In genomic region chr2:96809216-96809882, GRCh38 we compare ENCODE assay signal across 15 cellular contexts. TPM values are rescaled to one million over a fixed set of nuclear protein-coding genes. Genes with fewer than 3 reads are reported as not detected.
DNase-seq lines count a peak whose midpoint lies in the region; ATAC-seq, FAIRE-seq and TF ChIP-seq lines count a peak whose summit lies in the region.
"Had no signal": no experiment of that assay in that cellular context is flagged by ENCODE, and none has a peak within 500 bp of the region (broad histone marks: within the 10 kb centered on the region; RNA-seq: fewer than 3 reads in every experiment).

No MANE protein-coding gene starts in this region.

- TF ChIP-seq POLR2A in K562 (conservative IDR thresholded peaks at IDR 0.05) = no peak

- peaks cover 31% of the 10 kb centered on the region for H3K4me1 ChIP-seq in CD4-positive, alpha-beta memory T cell (ENCODE audit: insufficient read depth, low read length)
- peaks cover 10 to 20% of the 10 kb centered on the region in 2 experiments; a peak in 4 of 5 replicates for H3K4me1 ChIP-seq in K562 (replicated peaks in 1 of 2; ENCODE audit: control insufficient read depth in 2 of 2, insufficient read depth in 2 of 2, low read length in 2 of 2)
- H3K4me1 ChIP-seq in naive thymus-derived CD4-positive, alpha-beta T cell (ENCODE audit: control insufficient read depth in 2 of 2, insufficient read depth in 2 of 2, low read length in 2 of 2) = peaks cover 13 to 21% of the 10 kb centered on the region in 2 donors

- DNase-seq in activated CD8-positive, alpha-beta T cell treated with anti-CD3 and anti-CD28 coated beads for 36 hours = no peak
- DNase-seq in activated CD8-positive, alpha-beta T cell treated with anti-CD3 and anti-CD28 coated beads, Interleukin-2, amount 10 ng/mL, durations not matched to agents 7 days and 5 days = no peak
- DNase-seq in CD4-positive, alpha-beta memory T cell = no peak
- DNase-seq in K562 (ENCODE audit: extremely low read depth in 1 of 4, low spot score in 3 of 4) (no peak), H7 (no peak)
- DNase-seq in naive thymus-derived CD4-positive, alpha-beta T cell = no peak
- DNase-seq: KBM-7, NCI-H1092, NCI-H2107, NCI-H226, NCI-H526 had no signal

- peaks cover 5% of the 10 kb centered on the region for H3K9me1 ChIP-seq in K562 (ENCODE audit: control insufficient read depth, insufficient read depth, low read length)

- in situ Hi-C loops in K562 (cut with MboI) = no loop called here

- no peak overlapping the region for H3K27ac ChIP-seq in CD4-positive, alpha-beta memory T cell (ENCODE audit: low read depth, low read length)
- H3K27ac ChIP-seq in K562 (ENCODE audit: extremely low read depth, low read depth, low read length) = no peak overlapping the region
- H3K27ac ChIP-seq in naive thymus-derived CD4-positive, alpha-beta T cell (ENCODE audit: low read depth, low read length) = no peak overlapping the region

- no peaks in the 10 kb centered on the region for H3K27me3 ChIP-seq in CD4-positive, alpha-beta memory T cell (ENCODE audit: insufficient read depth, low read length)
- H3K27me3 ChIP-seq in K562 (ENCODE audit: control insufficient read depth in 2 of 2, insufficient read depth in 2 of 2, low read length in 2 of 2) (no peaks in the 10 kb centered on the region), H7 (ENCODE audit: control insufficient read depth, insufficient read depth, low read length) (no peaks in the 10 kb centered on the region)
- H3K27me3 ChIP-seq in naive thymus-derived CD4-positive, alpha-beta T cell (ENCODE audit: control insufficient read depth in 2 of 2, insufficient read depth in 2 of 2, low read length in 2 of 2) = no peaks in the 10 kb centered on the region

- H3K36me3 ChIP-seq in CD4-positive, alpha-beta memory T cell (ENCODE audit: insufficient read depth, low read length) = peaks cover 5% of the 10 kb centered on the region
- H3K36me3 ChIP-seq in K562 (ENCODE audit: control insufficient read depth, insufficient read depth, low read length) (no peaks in the 10 kb centered on the region), H7 (replicated peaks; ENCODE audit: control insufficient read depth, insufficient read depth, low read length) (peaks cover 2% of the 10 kb centered on the region; the same call in 1 of the 2 replicates)
- H3K36me3 ChIP-seq in naive thymus-derived CD4-positive, alpha-beta T cell (ENCODE audit: control insufficient read depth in 2 of 3, insufficient read depth in 3 of 3, low read length in 3 of 3) = peaks cover 0 to 9% (median 0%) of the 10 kb centered on the region in 3 experiments

- BruUV-seq in K562 (replicated peaks; lab: Mats Ljungman, UMichigan) = no TSS peak

- no peaks in the 10 kb centered on the region for H3K9me3 ChIP-seq in CD4-positive, alpha-beta memory T cell (ENCODE audit: control insufficient read depth in 1 of 2, low read length in 2 of 2)
- no peaks in the 10 kb centered on the region for H3K9me3 ChIP-seq in K562 (replicated peaks; ENCODE audit: control insufficient read depth, insufficient read depth, low read depth, low read length)
- no peaks in the 10 kb centered on the region for H3K9me3 ChIP-seq in naive thymus-derived CD4-positive, alpha-beta T cell (ENCODE audit: control insufficient read depth in 2 of 3, low read length in 3 of 3)

- CTCF ChIA-PET in activated CD8-positive, alpha-beta T cell treated with anti-CD3 and anti-CD28 coated beads for 36 hours (lab: Charles Lee) = interaction anchor here (1.0 to 1.2 kb wide), 2 partner anchors 31 to 48 kb away, joined by 3 to 4 read pairs; partner anchors contain the start of gene ANKRD39
- CTCF ChIA-PET in activated CD8-positive, alpha-beta T cell treated with anti-CD3 and anti-CD28 coated beads, Interleukin-2, amount 10 ng/mL, durations not matched to agents 7 days and 5 days (lab: Charles Lee) = interaction anchor here (1.4 to 1.5 kb wide), 2 partner anchors 11 to 46 kb away, joined by 3 to 4 read pairs; no protein-coding TSS in a partner anchor
- CTCF ChIA-PET in CD4-positive, alpha-beta memory T cell (lab: Charles Lee; ENCODE audit: partially characterized antibody) = interaction anchor here (1.0 to 1.7 kb wide), 3 partner anchors 9 to 49 kb away, joined by 3 to 4 read pairs (median 3); partner anchors contain the start of gene ANKRD39
- CTCF ChIA-PET in K562 (lab: Yijun Ruan, JAX; ENCODE audit: low intra/inter-chr PET ratio) = no interaction called here
- CTCF ChIA-PET in naive thymus-derived CD4-positive, alpha-beta T cell (lab: Charles Lee) = no interaction called here

- H3K9me3 Mint-ChIP-seq in activated CD8-positive, alpha-beta T cell treated with anti-CD3 and anti-CD28 coated beads for 36 hours = no peaks in the 10 kb centered on the region
- no peaks in the 10 kb centered on the region for H3K9me3 Mint-ChIP-seq in activated CD8-positive, alpha-beta T cell treated with anti-CD3 and anti-CD28 coated beads, Interleukin-2, amount 10 ng/mL, durations not matched to agents 7 days and 5 days (ENCODE audit: insufficient read depth)
- peaks cover 0 to 5% (median 0%) of the 10 kb centered on the region in 8 donors for H3K9me3 Mint-ChIP-seq in CD4-positive, alpha-beta memory T cell
- peaks cover 0 to 6% (median 0%) of the 10 kb centered on the region in 11 donors for H3K9me3 Mint-ChIP-seq in naive thymus-derived CD4-positive, alpha-beta T cell

- no peak for FAIRE-seq in K562 (lab: Jason Lieb, UNC)
- FAIRE-seq: GM12878 had no signal

- intact Hi-C loops in activated CD8-positive, alpha-beta T cell treated with anti-CD3 and anti-CD28 coated beads for 36 hours (cut with micrococcal nuclease) = no loop called here
- intact Hi-C loops in CD4-positive, alpha-beta memory T cell (cut with micrococcal nuclease) = loop anchor here (10.0 kb wide), 1 partner anchor 405 kb away; no protein-coding TSS in a partner anchor
- intact Hi-C loops in K562 (cut with micrococcal nuclease) = loop anchor here (10.0 kb wide), 1 partner anchor 255 kb away; no protein-coding TSS in a partner anchor
- intact Hi-C loops in naive thymus-derived CD4-positive, alpha-beta T cell (cut with micrococcal nuclease) = loop anchor here in 1 of 2 donors (10.0 kb wide), 1 partner anchor 205 kb away; no protein-coding TSS in a partner anchor

- 82% methylated on average over 12 of the region's 13 CpGs for WGBS in K562 (ENCODE audit: insufficient coverage, low coverage, missing lambda C conversion rate)

- TF ChIP-seq CTCF in activated CD8-positive, alpha-beta T cell treated with anti-CD3 and anti-CD28 coated beads for 36 hours (IDR thresholded peaks at IDR 0.05) = no peak
- no peak for TF ChIP-seq CTCF in K562 (IDR thresholded peaks at IDR 0.05 in 2 of 3, conservative IDR thresholded peaks at IDR 0.05 in 1 of 3; ENCODE audit: insufficient read depth in 2 of 3, low read depth in 1 of 3, low read length in 3 of 3)

- no peak overlapping the region for H3K4me3 ChIP-seq in CD4-positive, alpha-beta memory T cell (ENCODE audit: low read length in 2 of 2)
- H3K4me3 ChIP-seq in K562 (no peak overlapping the region), H7 (ENCODE audit: insufficient read depth, low read depth, low read length) (no peak overlapping the region)
- H3K4me3 ChIP-seq in naive thymus-derived CD4-positive, alpha-beta T cell (ENCODE audit: low read length) = no peak overlapping the region
- H3K4me3 ChIP-seq: GM12878 had no signal

- H2AFZ ChIP-seq in K562 (ENCODE audit: low read depth, low read length) = no peak overlapping the region

- peak overlapping the region; percentile 10 for H3K27ac Mint-ChIP-seq in activated CD8-positive, alpha-beta T cell treated with anti-CD3 and anti-CD28 coated beads for 36 hours
- no peak overlapping the region for H3K27ac Mint-ChIP-seq in activated CD8-positive, alpha-beta T cell treated with anti-CD3 and anti-CD28 coated beads, Interleukin-2, amount 10 ng/mL, durations not matched to agents 7 days and 5 days
- peak overlapping the region; percentile 22 to 86 (median 46) for H3K27ac Mint-ChIP-seq in CD4-positive, alpha-beta memory T cell
- H3K27ac Mint-ChIP-seq in naive thymus-derived CD4-positive, alpha-beta T cell = peak overlapping the region in 6 of 9 donors; percentile 18 to 98 (median 78)

- no peak overlapping the region for H3K4me2 ChIP-seq in K562 (ENCODE audit: insufficient read depth, low read length)

- no peak overlapping the region for H3K4me3 Mint-ChIP-seq in activated CD8-positive, alpha-beta T cell treated with anti-CD3 and anti-CD28 coated beads for 36 hours
- H3K4me3 Mint-ChIP-seq in activated CD8-positive, alpha-beta T cell treated with anti-CD3 and anti-CD28 coated beads, Interleukin-2, amount 10 ng/mL, durations not matched to agents 7 days and 5 days = no peak overlapping the region
- H3K4me3 Mint-ChIP-seq in CD4-positive, alpha-beta memory T cell = peak overlapping the region in 2 of 8 donors; percentile 41 to 43
- H3K4me3 Mint-ChIP-seq in naive thymus-derived CD4-positive, alpha-beta T cell = peak overlapping the region in 1 of 10 donors; percentile 10

- ATAC-seq in activated CD8-positive, alpha-beta T cell treated with anti-CD3 and anti-CD28 coated beads for 36 hours = no peak
- no peak for ATAC-seq in activated CD8-positive, alpha-beta T cell treated with anti-CD3 and anti-CD28 coated beads, Interleukin-2, amount 10 ng/mL, durations not matched to agents 7 days and 5 days
- ATAC-seq in K562 = no peak; the same call in 2 of the 3 replicates
- no peak for ATAC-seq in naive thymus-derived CD4-positive, alpha-beta T cell
- ATAC-seq in HG03175 (IDR thresholded peaks at IDR 0.05; ENCODE audit: unreplicated experiment) = no peak
- ATAC-seq in GM19455 (IDR thresholded peaks at IDR 0.05; ENCODE audit: unreplicated experiment) = no peak
- ATAC-seq: GM12878, HCT116 had no signal

- no peak for TF ChIP-seq RAD21 in K562 (CRISPR knock-in tag; conservative IDR thresholded peaks at IDR 0.05 in 1 of 2, IDR thresholded peaks at IDR 0.05 in 1 of 2)

- no peak overlapping the region for H3K9ac ChIP-seq in K562 (ENCODE audit: insufficient read depth in 1 of 2, low read depth in 2 of 2, low read length in 2 of 2)

- TF ChIP-seq EP300 in K562 (IDR thresholded peaks at IDR 0.05; ENCODE audit: low read length) = no peak

- no peaks in the 10 kb centered on the region for H3K36me3 Mint-ChIP-seq in activated CD8-positive, alpha-beta T cell treated with anti-CD3 and anti-CD28 coated beads for 36 hours (ENCODE audit: low read depth)
- peaks cover 6% of the 10 kb centered on the region for H3K36me3 Mint-ChIP-seq in activated CD8-positive, alpha-beta T cell treated with anti-CD3 and anti-CD28 coated beads, Interleukin-2, amount 10 ng/mL, durations not matched to agents 7 days and 5 days (ENCODE audit: low read depth)
- peaks cover 10 to 14% of the 10 kb centered on the region in 2 donors for H3K36me3 Mint-ChIP-seq in CD4-positive, alpha-beta memory T cell
- H3K36me3 Mint-ChIP-seq in naive thymus-derived CD4-positive, alpha-beta T cell = peaks cover 0 to 15% (median 4%) of the 10 kb centered on the region in 5 donors

- H3K27me3 Mint-ChIP-seq in activated CD8-positive, alpha-beta T cell treated with anti-CD3 and anti-CD28 coated beads for 36 hours = no peaks in the 10 kb centered on the region
- no peaks in the 10 kb centered on the region for H3K27me3 Mint-ChIP-seq in activated CD8-positive, alpha-beta T cell treated with anti-CD3 and anti-CD28 coated beads, Interleukin-2, amount 10 ng/mL, durations not matched to agents 7 days and 5 days (ENCODE audit: low read depth)
- H3K27me3 Mint-ChIP-seq in CD4-positive, alpha-beta memory T cell = no peaks in the 10 kb centered on the region
- H3K27me3 Mint-ChIP-seq in naive thymus-derived CD4-positive, alpha-beta T cell = no peaks in the 10 kb centered on the region

- H4K20me1 ChIP-seq in K562 (replicated peaks; ENCODE audit: control insufficient read depth, insufficient read depth, low read length) = 0 out of 2 replicates have a peak, but pooled peaks cover 5% of the 10 kb centered on the region

- H3K79me2 ChIP-seq in K562 (ENCODE audit: control insufficient read depth, insufficient read depth, low read length) = no peaks in the 10 kb centered on the region

- POLR2A ChIA-PET in activated CD8-positive, alpha-beta T cell treated with anti-CD3 and anti-CD28 coated beads for 36 hours (lab: Charles Lee) = no interaction called here
- POLR2A ChIA-PET in activated CD8-positive, alpha-beta T cell treated with anti-CD3 and anti-CD28 coated beads, Interleukin-2, amount 10 ng/mL, durations not matched to agents 7 days and 5 days (lab: Charles Lee) = no interaction called here
- POLR2A ChIA-PET in CD4-positive, alpha-beta memory T cell (lab: Charles Lee; ENCODE audit: partially characterized antibody) = interaction anchor here (1.0 to 1.7 kb wide), 2 partner anchors 9 to 31 kb away, joined by 3 read pairs; no protein-coding TSS in a partner anchor
- POLR2A ChIA-PET in K562 (lab: Yijun Ruan, JAX) = interaction anchor here (0.5 to 2.2 kb wide), 8 partner anchors 9 to 186 kb away, joined by 3 to 8 read pairs (median 4); no protein-coding TSS in a partner anchor
- POLR2A ChIA-PET in naive thymus-derived CD4-positive, alpha-beta T cell (lab: Charles Lee) = interaction anchor here (0.9 to 1.0 kb wide), 2 partner anchors 49 to 116 kb away, joined by 3 to 5 read pairs; partner anchors contain the start of gene ANKRD39

- H3K4me1 Mint-ChIP-seq in activated CD8-positive, alpha-beta T cell treated with anti-CD3 and anti-CD28 coated beads for 36 hours (ENCODE audit: low read depth) = peaks cover 17% of the 10 kb centered on the region
- peaks cover 17% of the 10 kb centered on the region for H3K4me1 Mint-ChIP-seq in activated CD8-positive, alpha-beta T cell treated with anti-CD3 and anti-CD28 coated beads, Interleukin-2, amount 10 ng/mL, durations not matched to agents 7 days and 5 days (ENCODE audit: low read depth)
- peaks cover 26 to 63% (median 43%) of the 10 kb centered on the region in 4 donors for H3K4me1 Mint-ChIP-seq in CD4-positive, alpha-beta memory T cell
- H3K4me1 Mint-ChIP-seq in naive thymus-derived CD4-positive, alpha-beta T cell = peaks cover 15 to 40% (median 28%) of the 10 kb centered on the region in 7 donors

RNA-seq across cellular contexts. Expression of gene CNNM3, which starts 6.7 kb away (rescaled TPM):
- total RNA-seq in activated CD8-positive, alpha-beta T cell treated with anti-CD3 and anti-CD28 coated beads for 36 hours = 10 to 100 TPM; 15.8 to 19.3 TPM
- total RNA-seq in activated CD8-positive, alpha-beta T cell treated with anti-CD3 and anti-CD28 coated beads, Interleukin-2, amount 10 ng/mL, durations not matched to agents 7 days and 5 days = 10 to 100 TPM; 28.1 to 29.9 TPM
- 10 to 100 TPM; 55.1 to 57.4 TPM for total RNA-seq in CD4-positive, alpha-beta memory T cell
- 10 to 100 TPM in 1 of 2 donors, 1 to 10 TPM in 1; 3.7 to 13.2 TPM for polyA plus RNA-seq in CD4-positive, alpha-beta memory T cell
- total RNA-seq in K562 (2011; cell fraction: chromatin; rRNA removed; ENCODE audit: low replicate concordance) = 36.0 and 91.8 TPM in 2 replicates
- total RNA-seq in K562 (2011; cell fraction: nucleolus; rRNA removed) = 60.5 and 68.7 TPM in 2 replicates
- 54.1 and 60.8 TPM in 2 replicates for total RNA-seq in K562 (2011; cell fraction: nucleoplasm; rRNA removed)
- total RNA-seq in K562 (2014; rRNA removed) = 6.0 and 7.7 TPM in 2 replicates
- total RNA-seq in K562 (2014; rRNA removed; fragmentation: Illumina TruSeq; extraction: Trizol) = 4.5 and 6.5 TPM in 2 replicates
- 5.6 and 7.6 TPM in 2 replicates for total RNA-seq in K562 (2015; rRNA removed; fragmentation: Illumina TruSeq; extraction: Trizol)
- 16.9 TPM in 2 replicates for total RNA-seq in K562 (2021)
- 5.7 and 10.6 TPM in 2 replicates for polyA plus RNA-seq in K562 (2011; rRNA removed)
- 10.7 and 16.0 TPM in 2 replicates for polyA plus RNA-seq in K562 (2011; cell fraction: cytosol; rRNA removed)
- polyA plus RNA-seq in K562 (2011; cell fraction: nucleus; rRNA removed) = 25.5 and 35.7 TPM in 2 replicates
- 11.7 and 15.0 TPM in 2 replicates for polyA plus RNA-seq in K562 (2012)
- 11.7 and 11.8 TPM in 2 replicates for polyA plus RNA-seq in K562 (2014; fragmentation: Illumina TruSeq; extraction: Trizol)
- 1 to 10 TPM; 1.4 to 1.6 TPM for polyA plus RNA-seq in K562 (2014; fragmentation: Nextera tagmentation; extraction: Ambion mirVana)
- polyA plus RNA-seq in K562 (2014; rRNA removed) = 7.1 and 9.9 TPM in 2 replicates
- 12.8 and 16.0 TPM in 2 replicates for polyA minus RNA-seq in K562 (2011; rRNA and poly(A)+ RNA removed)
- polyA minus RNA-seq in K562 (2011; cell fraction: cytosol; rRNA and poly(A)+ RNA removed) = 15.2 and 25.2 TPM in 2 replicates
- polyA minus RNA-seq in K562 (2011; cell fraction: nucleus; rRNA and poly(A)+ RNA removed) = 15.1 and 17.1 TPM in 2 replicates
- 10 to 100 TPM; 32.1 to 51.5 (median 44.6) TPM for total RNA-seq in naive thymus-derived CD4-positive, alpha-beta T cell
- 1 to 10 TPM; 4.0 to 5.8 TPM for polyA plus RNA-seq in naive thymus-derived CD4-positive, alpha-beta T cell
- 13.8 and 19.3 TPM in 2 replicates for total RNA-seq in H7 (2014; rRNA removed; shearing (Covaris generic))

RNA-seq across cellular contexts. Expression of gene ANKRD23, which starts 34.5 kb away (rescaled TPM):
- 1 to 10 TPM; 5.3 to 5.7 TPM for total RNA-seq in activated CD8-positive, alpha-beta T cell treated with anti-CD3 and anti-CD28 coated beads for 36 hours
- total RNA-seq in activated CD8-positive, alpha-beta T cell treated with anti-CD3 and anti-CD28 coated beads, Interleukin-2, amount 10 ng/mL, durations not matched to agents 7 days and 5 days = 10 to 100 TPM; 12.6 to 17.2 TPM
- 10 to 100 TPM; 19.4 to 19.7 TPM for total RNA-seq in CD4-positive, alpha-beta memory T cell
- 1 to 10 TPM in 1 of 2 donors, not detected in 1; 1.5 TPM for polyA plus RNA-seq in CD4-positive, alpha-beta memory T cell
- 20.7 and 42.5 TPM in 2 replicates for total RNA-seq in K562 (2011; cell fraction: chromatin; rRNA removed; ENCODE audit: low replicate concordance)
- 27.0 and 27.3 TPM in 2 replicates for total RNA-seq in K562 (2011; cell fraction: nucleolus; rRNA removed)
- 19.0 and 21.1 TPM in 2 replicates for total RNA-seq in K562 (2011; cell fraction: nucleoplasm; rRNA removed)
- total RNA-seq in K562 (2014; rRNA removed) = 2.7 and 3.1 TPM in 2 replicates
- total RNA-seq in K562 (2014; rRNA removed; fragmentation: Illumina TruSeq; extraction: Trizol) = 1.8 and 2.0 TPM in 2 replicates
- total RNA-seq in K562 (2015; rRNA removed; fragmentation: Illumina TruSeq; extraction: Trizol) = 2.9 and 4.5 TPM in 2 replicates
- 2.8 and 4.1 TPM in 2 replicates for total RNA-seq in K562 (2021)
- 4.8 and 7.5 TPM in 2 replicates for polyA plus RNA-seq in K562 (2011; rRNA removed)
- 2.9 and 5.5 TPM in 2 replicates for polyA plus RNA-seq in K562 (2011; cell fraction: cytosol; rRNA removed)
- 40.8 and 73.8 TPM in 2 replicates for polyA plus RNA-seq in K562 (2011; cell fraction: nucleus; rRNA removed)
- polyA plus RNA-seq in K562 (2012) = 3.4 and 10.6 TPM in 2 replicates
- polyA plus RNA-seq in K562 (2014; fragmentation: Illumina TruSeq; extraction: Trizol) = 2.7 and 3.1 TPM in 2 replicates
- under 1 TPM; 0.32 to 0.34 TPM for polyA plus RNA-seq in K562 (2014; fragmentation: Nextera tagmentation; extraction: Ambion mirVana)
- 4.5 and 5.8 TPM in 2 replicates for polyA plus RNA-seq in K562 (2014; rRNA removed)
- 1.2 and 2.2 TPM in 2 replicates for polyA minus RNA-seq in K562 (2011; rRNA and poly(A)+ RNA removed)
- polyA minus RNA-seq in K562 (2011; cell fraction: cytosol; rRNA and poly(A)+ RNA removed) = 0.95 and 2.6 TPM in 2 replicates
- polyA minus RNA-seq in K562 (2011; cell fraction: nucleus; rRNA and poly(A)+ RNA removed) = 6.3 and 6.9 TPM in 2 replicates
- 10 to 100 TPM in 4 of 5 experiments, 1 to 10 TPM in 1; 9.4 to 19.8 (median 17.8) TPM for total RNA-seq in naive thymus-derived CD4-positive, alpha-beta T cell
- polyA plus RNA-seq in naive thymus-derived CD4-positive, alpha-beta T cell = under 1 TPM; 0.64 to 0.87 TPM
- 2.5 and 4.4 TPM in 2 replicates for total RNA-seq in H7 (2014; rRNA removed; shearing (Covaris generic))

RNA-seq across cellular contexts. Expression of gene ANKRD39, which starts 48.5 kb away (rescaled TPM):
- total RNA-seq in activated CD8-positive, alpha-beta T cell treated with anti-CD3 and anti-CD28 coated beads for 36 hours = 10 to 100 TPM; 22.6 TPM
- 10 to 100 TPM; 35.4 to 36.7 TPM for total RNA-seq in activated CD8-positive, alpha-beta T cell treated with anti-CD3 and anti-CD28 coated beads, Interleukin-2, amount 10 ng/mL, durations not matched to agents 7 days and 5 days
- 10 to 100 TPM; 24.4 to 24.5 TPM for total RNA-seq in CD4-positive, alpha-beta memory T cell
- 10 to 100 TPM; 18.7 to 42.5 TPM for polyA plus RNA-seq in CD4-positive, alpha-beta memory T cell
- total RNA-seq in K562 (2011; cell fraction: chromatin; rRNA removed; ENCODE audit: low replicate concordance) = 39.7 and 71.7 TPM in 2 replicates
- total RNA-seq in K562 (2011; cell fraction: nucleolus; rRNA removed) = 42.2 and 44.1 TPM in 2 replicates
- total RNA-seq in K562 (2011; cell fraction: nucleoplasm; rRNA removed) = 34.4 and 37.9 TPM in 2 replicates
- 33.1 and 50.4 TPM in 2 replicates for total RNA-seq in K562 (2014; rRNA removed)
- 5.7 and 8.2 TPM in 2 replicates for total RNA-seq in K562 (2014; rRNA removed; fragmentation: Illumina TruSeq; extraction: Trizol)
- 21.2 and 21.9 TPM in 2 replicates for total RNA-seq in K562 (2015; rRNA removed; fragmentation: Illumina TruSeq; extraction: Trizol)
- total RNA-seq in K562 (2021) = 29.8 and 31.2 TPM in 2 replicates
- 23.8 and 33.3 TPM in 2 replicates for polyA plus RNA-seq in K562 (2011; rRNA removed)
- 27.1 and 60.5 TPM in 2 replicates for polyA plus RNA-seq in K562 (2011; cell fraction: cytosol; rRNA removed)
- polyA plus RNA-seq in K562 (2011; cell fraction: nucleus; rRNA removed) = 58.3 and 92.0 TPM in 2 replicates
- polyA plus RNA-seq in K562 (2012) = 28.4 and 31.7 TPM in 2 replicates
- polyA plus RNA-seq in K562 (2014; fragmentation: Illumina TruSeq; extraction: Trizol) = 15.0 and 22.7 TPM in 2 replicates
- polyA plus RNA-seq in K562 (2014; fragmentation: Nextera tagmentation; extraction: Ambion mirVana) = 10 to 100 TPM; 16.7 to 26.0 TPM
- polyA plus RNA-seq in K562 (2014; rRNA removed) = 28.1 and 48.3 TPM in 2 replicates
- 6.6 and 8.9 TPM in 2 replicates for polyA minus RNA-seq in K562 (2011; rRNA and poly(A)+ RNA removed)
- polyA minus RNA-seq in K562 (2011; cell fraction: cytosol; rRNA and poly(A)+ RNA removed) = 7.1 and 9.9 TPM in 2 replicates
- polyA minus RNA-seq in K562 (2011; cell fraction: nucleus; rRNA and poly(A)+ RNA removed) = 15.1 and 21.2 TPM in 2 replicates
- 10 to 100 TPM; 12.0 to 38.4 (median 16.4) TPM for total RNA-seq in naive thymus-derived CD4-positive, alpha-beta T cell
- 10 to 100 TPM; 15.6 to 19.9 TPM for polyA plus RNA-seq in naive thymus-derived CD4-positive, alpha-beta T cell
- total RNA-seq in H7 (2014; rRNA removed; shearing (Covaris generic)) = 13.1 and 13.5 TPM in 2 replicates

RNA-seq across cellular contexts. Expression of gene CNNM4, which starts 48.6 kb away (rescaled TPM):
- 1 to 10 TPM; 5.1 to 5.8 TPM for total RNA-seq in activated CD8-positive, alpha-beta T cell treated with anti-CD3 and anti-CD28 coated beads for 36 hours
- total RNA-seq in activated CD8-positive, alpha-beta T cell treated with anti-CD3 and anti-CD28 coated beads, Interleukin-2, amount 10 ng/mL, durations not matched to agents 7 days and 5 days = 1 to 10 TPM; 7.1 TPM
- total RNA-seq in CD4-positive, alpha-beta memory T cell = 1 to 10 TPM; 6.7 to 7.2 TPM
- polyA plus RNA-seq in CD4-positive, alpha-beta memory T cell = 1 to 10 TPM in 1 of 2 donors, under 1 TPM in 1; 0.94 to 5.3 TPM
- total RNA-seq in K562 (2011; cell fraction: chromatin; rRNA removed; ENCODE audit: low replicate concordance) = 10.6 and 25.3 TPM in 2 replicates
- 20.0 and 21.7 TPM in 2 replicates for total RNA-seq in K562 (2011; cell fraction: nucleolus; rRNA removed)
- 17.5 and 21.4 TPM in 2 replicates for total RNA-seq in K562 (2011; cell fraction: nucleoplasm; rRNA removed)
- 2.5 and 3.4 TPM in 2 replicates for total RNA-seq in K562 (2014; rRNA removed)
- 2.3 and 2.7 TPM in 2 replicates for total RNA-seq in K562 (2014; rRNA removed; fragmentation: Illumina TruSeq; extraction: Trizol)
- 2.8 TPM in 2 replicates for total RNA-seq in K562 (2015; rRNA removed; fragmentation: Illumina TruSeq; extraction: Trizol)
- 6.3 and 6.7 TPM in 2 replicates for total RNA-seq in K562 (2021)
- 3.4 and 6.5 TPM in 2 replicates for polyA plus RNA-seq in K562 (2011; rRNA removed)
- polyA plus RNA-seq in K562 (2011; cell fraction: cytosol; rRNA removed) = 5.1 and 5.7 TPM in 2 replicates
- polyA plus RNA-seq in K562 (2011; cell fraction: nucleus; rRNA removed) = 7.6 and 8.7 TPM in 2 replicates
- polyA plus RNA-seq in K562 (2012) = 3.6 and 5.0 TPM in 2 replicates
- 5.4 and 5.8 TPM in 2 replicates for polyA plus RNA-seq in K562 (2014; fragmentation: Illumina TruSeq; extraction: Trizol)
- 1 to 10 TPM in 1 of 2 experiments, under 1 TPM in 1; 0.96 to 1.4 TPM for polyA plus RNA-seq in K562 (2014; fragmentation: Nextera tagmentation; extraction: Ambion mirVana)
- polyA plus RNA-seq in K562 (2014; rRNA removed) = 3.0 and 3.7 TPM in 2 replicates
- 6.3 and 7.3 TPM in 2 replicates for polyA minus RNA-seq in K562 (2011; rRNA and poly(A)+ RNA removed)
- 5.7 and 8.8 TPM in 2 replicates for polyA minus RNA-seq in K562 (2011; cell fraction: cytosol; rRNA and poly(A)+ RNA removed)
- polyA minus RNA-seq in K562 (2011; cell fraction: nucleus; rRNA and poly(A)+ RNA removed) = 3.6 and 6.0 TPM in 2 replicates
- total RNA-seq in naive thymus-derived CD4-positive, alpha-beta T cell = 1 to 10 TPM; 4.6 to 9.5 (median 5.5) TPM
- 1 to 10 TPM; 1.4 to 2.0 TPM for polyA plus RNA-seq in naive thymus-derived CD4-positive, alpha-beta T cell
- total RNA-seq in H7 (2014; rRNA removed; shearing (Covaris generic)) = 10.8 and 15.8 TPM in 2 replicates

Comparison
In these comparisons a context has a peak if more than half of its experiments do, and no peak if none do; other contexts are left out.
1. CTCF ChIA-PET loops: an anchor here in activated CD8-positive, alpha-beta T cell treated with anti-CD3 and anti-CD28 coated beads for 36 hours (1.0 to 1.2 kb wide), activated CD8-positive, alpha-beta T cell treated with anti-CD3 and anti-CD28 coated beads, Interleukin-2, amount 10 ng/mL, durations not matched to agents 7 days and 5 days (1.4 to 1.5 kb wide) and CD4-positive, alpha-beta memory T cell (1.0 to 1.7 kb wide); none called in K562 and naive thymus-derived CD4-positive, alpha-beta T cell.
2. POLR2A ChIA-PET loops: an anchor here in CD4-positive, alpha-beta memory T cell (1.0 to 1.7 kb wide), K562 (0.5 to 2.2 kb wide) and naive thymus-derived CD4-positive, alpha-beta T cell (0.9 to 1.0 kb wide); none called in activated CD8-positive, alpha-beta T cell treated with anti-CD3 and anti-CD28 coated beads for 36 hours and activated CD8-positive, alpha-beta T cell treated with anti-CD3 and anti-CD28 coated beads, Interleukin-2, amount 10 ng/mL, durations not matched to agents 7 days and 5 days.